Comparison of ENCODE assay signal across 8 cellular contexts in genomic region chrX:155070038-155070437, GRCh38. TPM values are rescaled to one million over a fixed set of nuclear protein-coding genes. Genes with fewer than 3 reads are reported as not detected.
A peak's percentile ranks its signal among the peaks of the same experiment; 100 is the strongest.
DNase-seq lines count a peak whose midpoint lies in the region; ATAC-seq and TF ChIP-seq lines count a peak whose summit lies in the region.

No MANE protein-coding gene starts in this region.

- H3K4me3 Mint-ChIP-seq in activated CD4-positive, alpha-beta T cell treated with anti-CD3 and anti-CD28 coated beads, Interleukin-2, amount 10 ng/mL, durations not matched to agents 7 days and 5 days: peak overlapping the region; percentile 77
- peak overlapping the region; percentile 91 for H3K4me3 Mint-ChIP-seq in activated T-helper 17 cell treated with anti-CD3 and anti-CD28 coated beads, Interleukin-2, amount 50 U/mL, for 72 hours

- H3K9me3 ChIP-seq in tibial artery: no peaks in the 10 kb centered on the region

- ATAC-seq in activated T-helper 17 cell treated with anti-CD3 and anti-CD28 coated beads, Interleukin-2, amount 50 U/mL, for 72 hours (replicated peaks): no peak
- ATAC-seq in GM19023 (IDR thresholded peaks at IDR 0.05; ENCODE audit: unreplicated experiment) (no peak), GM21619 (IDR thresholded peaks at IDR 0.05; ENCODE audit: unreplicated experiment) (no peak)

- H3K4me1 Mint-ChIP-seq in activated CD4-positive, alpha-beta T cell treated with anti-CD3 and anti-CD28 coated beads, Interleukin-2, amount 10 ng/mL, durations not matched to agents 7 days and 5 days: peaks cover 58% of the 10 kb centered on the region
- peaks cover 28% of the 10 kb centered on the region for H3K4me1 Mint-ChIP-seq in activated T-helper 17 cell treated with anti-CD3 and anti-CD28 coated beads, Interleukin-2, amount 50 U/mL, for 72 hours

- H3K9me3 Mint-ChIP-seq in activated CD4-positive, alpha-beta T cell treated with anti-CD3 and anti-CD28 coated beads, Interleukin-2, amount 10 ng/mL, durations not matched to agents 7 days and 5 days: no peaks in the 10 kb centered on the region
- H3K9me3 Mint-ChIP-seq in activated T-helper 17 cell treated with anti-CD3 and anti-CD28 coated beads, Interleukin-2, amount 50 U/mL, for 72 hours: no peaks in the 10 kb centered on the region

- H3K27me3 ChIP-seq in kidney epithelial cell (ENCODE audit: control insufficient read depth, insufficient read depth, low read length) (no peaks in the 10 kb centered on the region), tibial artery (no peaks in the 10 kb centered on the region)

- H3K4me3 ChIP-seq in kidney epithelial cell (ENCODE audit: low read depth, low read length): peak overlapping the region; percentile 59
- H3K4me3 ChIP-seq in tibial artery: peak overlapping the region; percentile 61 to 65

- peaks cover 25% of the 10 kb centered on the region for H3K36me3 Mint-ChIP-seq in activated CD4-positive, alpha-beta T cell treated with anti-CD3 and anti-CD28 coated beads, Interleukin-2, amount 10 ng/mL, durations not matched to agents 7 days and 5 days (ENCODE audit: low read depth)
- H3K36me3 Mint-ChIP-seq in activated T-helper 17 cell treated with anti-CD3 and anti-CD28 coated beads, Interleukin-2, amount 50 U/mL, for 72 hours (ENCODE audit: low read depth): peaks cover 29% of the 10 kb centered on the region

- TF ChIP-seq CTCF in kidney epithelial cell (IDR thresholded peaks at IDR 0.05; ENCODE audit: insufficient read depth, low read length, poor library complexity, severe bottlenecking) (no peak), tibial artery (IDR thresholded peaks at IDR 0.05) (no peak)

- no peak for DNase-seq in activated CD4-positive, alpha-beta T cell treated with anti-CD3 and anti-CD28 coated beads, Interleukin-2, amount 10 ng/mL, durations not matched to agents 7 days and 5 days
- DNase-seq in activated CD4-positive, alpha-beta T cell treated with anti-CD3 and anti-CD28 coated beads for 4 hours: no peak
- DNase-seq in kidney epithelial cell (ENCODE audit: low read depth) (no peak), tibial artery (no peak), substantia nigra (lab: John Stamatoyannopoulos, UW) (no peak)

- POLR2A ChIA-PET in activated CD4-positive, alpha-beta T cell treated with anti-CD3 and anti-CD28 coated beads, Interleukin-2, amount 10 ng/mL, durations not matched to agents 7 days and 5 days (lab: Charles Lee): no interaction called here

- peak overlapping the region; percentile 92 for H3K27ac Mint-ChIP-seq in activated CD4-positive, alpha-beta T cell treated with anti-CD3 and anti-CD28 coated beads, Interleukin-2, amount 10 ng/mL, durations not matched to agents 7 days and 5 days
- H3K27ac Mint-ChIP-seq in activated T-helper 17 cell treated with anti-CD3 and anti-CD28 coated beads, Interleukin-2, amount 50 U/mL, for 72 hours: peak overlapping the region; percentile 82

- CTCF ChIA-PET in activated CD4-positive, alpha-beta T cell treated with anti-CD3 and anti-CD28 coated beads, Interleukin-2, amount 10 ng/mL, durations not matched to agents 7 days and 5 days (lab: Charles Lee): no interaction called here

- no peaks in the 10 kb centered on the region for H3K27me3 Mint-ChIP-seq in activated CD4-positive, alpha-beta T cell treated with anti-CD3 and anti-CD28 coated beads, Interleukin-2, amount 10 ng/mL, durations not matched to agents 7 days and 5 days
- no peaks in the 10 kb centered on the region for H3K27me3 Mint-ChIP-seq in activated T-helper 17 cell treated with anti-CD3 and anti-CD28 coated beads, Interleukin-2, amount 50 U/mL, for 72 hours

- peaks cover 0 to 23% (median 0%) of the 10 kb centered on the region in 4 donors for H3K4me1 ChIP-seq in tibial artery

- H3K27ac ChIP-seq in tibial artery (peak overlapping the region; percentile 82 to 92), substantia nigra (ENCODE audit: low read depth, low read length, poor library complexity, severe bottlenecking) (no peak overlapping the region)

- intact Hi-C loops in tibial artery (cut with DNase I; ENCODE audit: low total_unique reads): no loop called here

- no peaks in the 10 kb centered on the region for H3K36me3 ChIP-seq in kidney epithelial cell (ENCODE audit: control insufficient read depth, insufficient read depth, low read length)
- no peaks in the 10 kb centered on the region for H3K36me3 ChIP-seq in tibial artery

RNA-seq across cellular contexts. Expression of gene CMC4, which starts 0.9 kb away (rescaled TPM):
- total RNA-seq in activated CD4-positive, alpha-beta T cell treated with anti-CD3 and anti-CD28 coated beads, Interleukin-2, amount 10 ng/mL, durations not matched to agents 7 days and 5 days: 1 to 10 TPM; 4.7 to 5.6 TPM
- 1 to 10 TPM; 3.2 to 7.1 TPM for total RNA-seq in activated T-helper 17 cell treated with anti-CD3 and anti-CD28 coated beads, Interleukin-2, amount 50 U/mL, for 72 hours
- 10.5 and 12.2 TPM in 2 replicates for total RNA-seq in kidney epithelial cell

RNA-seq across cellular contexts. Expression of gene MTCP1, which starts 0.9 kb away (rescaled TPM):
- 10 to 100 TPM; 18.1 to 19.6 TPM for total RNA-seq in activated CD4-positive, alpha-beta T cell treated with anti-CD3 and anti-CD28 coated beads, Interleukin-2, amount 10 ng/mL, durations not matched to agents 7 days and 5 days
- total RNA-seq in activated T-helper 17 cell treated with anti-CD3 and anti-CD28 coated beads, Interleukin-2, amount 50 U/mL, for 72 hours: 10 to 100 TPM; 18.3 to 19.8 TPM
- total RNA-seq in kidney epithelial cell: 0.27 and 1.1 TPM in 2 replicates

RNA-seq across cellular contexts. Expression of gene BRCC3, which starts 1.3 kb away (rescaled TPM):
- total RNA-seq in activated CD4-positive, alpha-beta T cell treated with anti-CD3 and anti-CD28 coated beads, Interleukin-2, amount 10 ng/mL, durations not matched to agents 7 days and 5 days: 10 to 100 TPM; 28.2 to 30.6 TPM
- total RNA-seq in activated T-helper 17 cell treated with anti-CD3 and anti-CD28 coated beads, Interleukin-2, amount 50 U/mL, for 72 hours: 10 to 100 TPM; 29.1 to 48.7 TPM
- total RNA-seq in kidney epithelial cell: 10.8 and 11.8 TPM in 2 replicates

RNA-seq across cellular contexts. Expression of gene FUNDC2, which starts 43.4 kb away (rescaled TPM):
- total RNA-seq in activated CD4-positive, alpha-beta T cell treated with anti-CD3 and anti-CD28 coated beads, Interleukin-2, amount 10 ng/mL, durations not matched to agents 7 days and 5 days: 10 to 100 TPM; 58.4 to 61.3 TPM
- 10 to 100 TPM; 72.1 to 73.8 TPM for total RNA-seq in activated T-helper 17 cell treated with anti-CD3 and anti-CD28 coated beads, Interleukin-2, amount 50 U/mL, for 72 hours
- total RNA-seq in kidney epithelial cell: 29.9 and 43.7 TPM in 2 replicates

RNA-seq across cellular contexts. Expression of gene F8, which starts 47.5 kb away (rescaled TPM):
- total RNA-seq in activated CD4-positive, alpha-beta T cell treated with anti-CD3 and anti-CD28 coated beads, Interleukin-2, amount 10 ng/mL, durations not matched to agents 7 days and 5 days: 1 to 10 TPM; 3.9 to 4.6 TPM
- total RNA-seq in activated T-helper 17 cell treated with anti-CD3 and anti-CD28 coated beads, Interleukin-2, amount 50 U/mL, for 72 hours: 1 to 10 TPM; 5.6 to 7.9 TPM
- 3.1 and 3.3 TPM in 2 replicates for total RNA-seq in kidney epithelial cell
